13 cellular contexts compared by ENCODE assay signal in genomic region chr11:35011944-35012343, GRCh38.
DNase-seq lines count a peak whose midpoint lies in the region; ATAC-seq lines count a peak whose summit lies in the region.
"Had no signal": no experiment of that assay in that cellular context is flagged by ENCODE, and none has a peak within 500 bp of the region (broad histone marks: within the 10 kb centered on the region; RNA-seq: fewer than 3 reads in every experiment).

No MANE protein-coding gene starts in this region.

- H3K4me1 Mint-ChIP-seq in activated naive CD4-positive, alpha-beta T cell treated with anti-CD3 and anti-CD28 coated beads, Interleukin-2, amount 50 U/mL, for 24 hours: peaks cover 67% of the 10 kb centered on the region
- peaks cover 54% of the 10 kb centered on the region for H3K4me1 Mint-ChIP-seq in activated CD4-positive, alpha-beta memory T cell treated with anti-CD3 and anti-CD28 coated beads, Interleukin-2, amount 10 ng/mL, durations not matched to agents 7 days and 5 days
- peaks cover 52% of the 10 kb centered on the region for H3K4me1 Mint-ChIP-seq in stimulated activated effector memory CD8-positive, alpha-beta T cell treated with anti-CD3 and anti-CD28 coated beads, Interleukin-12 subunit alpha, Interleukin-12 subunit beta, amount 100 ng/mL, for 72 hours
- H3K4me1 Mint-ChIP-seq: mesothelial cell of epicardium had no signal

- ATAC-seq in HG03135 (IDR thresholded peaks at IDR 0.05; ENCODE audit: unreplicated experiment) (peak; percentile 5), GM21737 (IDR thresholded peaks at IDR 0.05; ENCODE audit: unreplicated experiment) (no peak)
- ATAC-seq in stimulated activated effector memory CD8-positive, alpha-beta T cell treated with anti-CD3 and anti-CD28 coated beads, Interleukin-12 subunit alpha, Interleukin-12 subunit beta, amount 100 ng/mL, for 72 hours: no peak

- peak overlapping the region; percentile 67 for H3K4me3 Mint-ChIP-seq in activated naive CD4-positive, alpha-beta T cell treated with anti-CD3 and anti-CD28 coated beads, Interleukin-2, amount 50 U/mL, for 24 hours
- no peak overlapping the region for H3K4me3 Mint-ChIP-seq in activated CD4-positive, alpha-beta memory T cell treated with anti-CD3 and anti-CD28 coated beads, Interleukin-2, amount 10 ng/mL, durations not matched to agents 7 days and 5 days
- H3K4me3 Mint-ChIP-seq in stimulated activated effector memory CD8-positive, alpha-beta T cell treated with anti-CD3 and anti-CD28 coated beads, Interleukin-12 subunit alpha, Interleukin-12 subunit beta, amount 100 ng/mL, for 72 hours: peak overlapping the region; percentile 45
- H3K4me3 Mint-ChIP-seq: mesothelial cell of epicardium had no signal

- no peaks in the 10 kb centered on the region for H3K36me3 Mint-ChIP-seq in activated naive CD4-positive, alpha-beta T cell treated with anti-CD3 and anti-CD28 coated beads, Interleukin-2, amount 50 U/mL, for 24 hours
- peaks cover 3% of the 10 kb centered on the region for H3K36me3 Mint-ChIP-seq in activated CD4-positive, alpha-beta memory T cell treated with anti-CD3 and anti-CD28 coated beads, Interleukin-2, amount 10 ng/mL, durations not matched to agents 7 days and 5 days (ENCODE audit: low read depth)
- H3K36me3 Mint-ChIP-seq in stimulated activated effector memory CD8-positive, alpha-beta T cell treated with anti-CD3 and anti-CD28 coated beads, Interleukin-12 subunit alpha, Interleukin-12 subunit beta, amount 100 ng/mL, for 72 hours: peaks cover 9% of the 10 kb centered on the region
- H3K36me3 Mint-ChIP-seq: mesothelial cell of epicardium had no signal

- no peak overlapping the region for H3K27ac Mint-ChIP-seq in activated naive CD4-positive, alpha-beta T cell treated with anti-CD3 and anti-CD28 coated beads, Interleukin-2, amount 50 U/mL, for 24 hours
- H3K27ac Mint-ChIP-seq in activated CD4-positive, alpha-beta memory T cell treated with anti-CD3 and anti-CD28 coated beads, Interleukin-2, amount 10 ng/mL, durations not matched to agents 7 days and 5 days: peak overlapping the region; percentile 88
- peak overlapping the region; percentile 89 for H3K27ac Mint-ChIP-seq in stimulated activated effector memory CD8-positive, alpha-beta T cell treated with anti-CD3 and anti-CD28 coated beads, Interleukin-12 subunit alpha, Interleukin-12 subunit beta, amount 100 ng/mL, for 72 hours
- H3K27ac Mint-ChIP-seq: mesothelial cell of epicardium had no signal

- CTCF ChIA-PET in activated CD4-positive, alpha-beta memory T cell treated with anti-CD3 and anti-CD28 coated beads, Interleukin-2, amount 10 ng/mL, durations not matched to agents 7 days and 5 days (lab: Charles Lee): interaction anchor here (1.0 to 2.9 kb wide), 3 partner anchors 12 to 151 kb away, joined by 3 to 10 read pairs (median 3); no protein-coding TSS in a partner anchor

- no peak for DNase-seq in activated naive CD4-positive, alpha-beta T cell (lab: John Stamatoyannopoulos, UW)
- DNase-seq in activated CD4-positive, alpha-beta memory T cell treated with anti-CD3 and anti-CD28 coated beads, Interleukin-2, amount 10 ng/mL, durations not matched to agents 7 days and 5 days: no peak
- DNase-seq in stimulated activated effector memory CD8-positive, alpha-beta T cell treated with anti-CD3 and anti-CD28 coated beads, Interleukin-12 subunit alpha, Interleukin-12 subunit beta, amount 100 ng/mL, for 72 hours (ENCODE audit: low spot score in 2 of 2): no peak
- DNase-seq in NCI-H1436 treated with DMSO at 0.1 percent for 48 hours (lab: John Stamatoyannopoulos, UW) (no peak), NCI-H1930 (lab: John Stamatoyannopoulos, UW) (no peak)
- DNase-seq: amygdala, colonic mucosa, erythroblast, NCI-H2171 had no signal

- no peaks in the 10 kb centered on the region for H3K27me3 Mint-ChIP-seq in activated naive CD4-positive, alpha-beta T cell treated with anti-CD3 and anti-CD28 coated beads, Interleukin-2, amount 50 U/mL, for 24 hours
- H3K27me3 Mint-ChIP-seq in activated CD4-positive, alpha-beta memory T cell treated with anti-CD3 and anti-CD28 coated beads, Interleukin-2, amount 10 ng/mL, durations not matched to agents 7 days and 5 days: peaks cover 11% of the 10 kb centered on the region

- H3K9me3 Mint-ChIP-seq in activated naive CD4-positive, alpha-beta T cell treated with anti-CD3 and anti-CD28 coated beads, Interleukin-2, amount 50 U/mL, for 24 hours: no peaks in the 10 kb centered on the region
- no peaks in the 10 kb centered on the region for H3K9me3 Mint-ChIP-seq in activated CD4-positive, alpha-beta memory T cell treated with anti-CD3 and anti-CD28 coated beads, Interleukin-2, amount 10 ng/mL, durations not matched to agents 7 days and 5 days
- H3K9me3 Mint-ChIP-seq in stimulated activated effector memory CD8-positive, alpha-beta T cell treated with anti-CD3 and anti-CD28 coated beads, Interleukin-12 subunit alpha, Interleukin-12 subunit beta, amount 100 ng/mL, for 72 hours: no peaks in the 10 kb centered on the region
- H3K9me3 Mint-ChIP-seq: mesothelial cell of epicardium had no signal

- POLR2A ChIA-PET in activated CD4-positive, alpha-beta memory T cell treated with anti-CD3 and anti-CD28 coated beads, Interleukin-2, amount 10 ng/mL, durations not matched to agents 7 days and 5 days (lab: Charles Lee): interaction anchor here (1.0 to 4.3 kb wide), 10 partner anchors 18 to 128 kb away, joined by 3 to 27 read pairs (median 7); partner anchors contain the start of gene CD44
